In the genomic region with DNA sequence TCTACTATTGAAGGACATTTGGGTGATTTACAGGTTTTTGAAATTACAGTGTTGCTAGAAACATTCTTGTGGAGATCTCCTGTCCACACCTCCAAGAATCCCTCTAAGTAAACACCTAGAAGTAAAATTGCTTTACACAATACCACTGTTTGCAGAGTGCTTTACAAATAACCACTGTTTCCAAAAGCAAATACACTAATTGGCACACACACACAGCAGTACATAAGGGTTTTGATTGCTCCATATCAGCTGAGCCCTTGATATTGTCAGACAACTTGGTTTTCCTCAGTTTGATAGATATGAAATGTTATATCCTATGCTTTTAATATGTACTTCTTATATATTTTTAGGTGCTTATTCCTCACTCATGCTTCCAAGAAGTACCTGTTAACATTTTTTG, we compare ENCODE assay signal across 20 cellular contexts. TPM values are rescaled to one million over a fixed set of nuclear protein-coding genes. Genes with fewer than 3 reads are reported as not detected.
DNase-seq lines count a peak whose midpoint lies in the region; ATAC-seq and TF ChIP-seq lines count a peak whose summit lies in the region.
"Had no signal": no experiment of that assay in that cellular context is flagged by ENCODE, and none has a peak within 500 bp of the region (broad histone marks: within the 10 kb centered on the region; RNA-seq: fewer than 3 reads in every experiment).

No MANE protein-coding gene starts in this region.

- peaks cover 0 to 13% (median 0%) of the 10 kb centered on the region in 4 donors for H3K4me1 ChIP-seq in right lobe of liver
- peaks cover 0 to 2% of the 10 kb centered on the region in 2 donors for H3K4me1 ChIP-seq in neuronal stem cell (ENCODE audit: control insufficient read depth in 2 of 2, insufficient read depth in 1 of 2, low read depth in 1 of 2, low read length in 2 of 2)
- H3K4me1 ChIP-seq in prostate gland (replicated peaks), result peaks cover 2% of the 10 kb centered on the region

- no peak overlapping the region for H3K23ac ChIP-seq in neuronal stem cell (ENCODE audit: low read depth, low read length, poor library complexity)

- no peak overlapping the region for H4K8ac ChIP-seq in neuronal stem cell (ENCODE audit: low read depth, low read length)

- H3K4me1 Mint-ChIP-seq in natural killer cell (peaks cover 35 to 36% of the 10 kb centered on the region in 2 donors), T-helper 17 cell (peaks cover 21% of the 10 kb centered on the region)
- peaks cover 18 to 26% of the 10 kb centered on the region in 2 donors for H3K4me1 Mint-ChIP-seq in natural killer cell treated with Interleukin-12 subunit alpha and Interleukin-12 subunit beta and Interleukin-15 and Interleukin-18, amount 100 ng/mL, for 72 hours (ENCODE audit: low read depth in 2 of 2)

- no peak for TF ChIP-seq CTCF in natural killer cell (IDR thresholded peaks at IDR 0.05)
- no peak for TF ChIP-seq CTCF in right lobe of liver (IDR thresholded peaks at IDR 0.05)
- no peak for TF ChIP-seq CTCF in prostate gland (IDR thresholded peaks at IDR 0.05)
- no peak for TF ChIP-seq CTCF in GM10266 (IDR thresholded peaks at IDR 0.05; ENCODE audit: control insufficient read depth, insufficient read depth, low read depth, missing control alignments)

- no peak overlapping the region for H3K14ac ChIP-seq in neuronal stem cell (ENCODE audit: low read length)

- H3K4me3 Mint-ChIP-seq in natural killer cell, result no peak overlapping the region
- no peak overlapping the region for H3K4me3 Mint-ChIP-seq in natural killer cell treated with Interleukin-12 subunit alpha and Interleukin-12 subunit beta and Interleukin-15 and Interleukin-18, amount 100 ng/mL, for 72 hours
- H3K4me3 Mint-ChIP-seq in T-helper 17 cell, result no peak overlapping the region

- no peak overlapping the region for H3K27ac ChIP-seq in right lobe of liver
- no peak overlapping the region for H3K27ac ChIP-seq in neuronal stem cell (replicated peaks; ENCODE audit: low read length)
- H3K27ac ChIP-seq in prostate gland, result no peak overlapping the region
- H3K27ac ChIP-seq: A549, BLaER1, GM23248, HL-60 had no signal

- no peak overlapping the region for H2BK120ac ChIP-seq in neuronal stem cell (ENCODE audit: low read depth, low read length)

- H3K27ac Mint-ChIP-seq in natural killer cell (peak overlapping the region; percentile 35 to 57), T-helper 17 cell (peak overlapping the region; percentile 8)
- peak overlapping the region in 1 of 2 donors; percentile 61 for H3K27ac Mint-ChIP-seq in natural killer cell treated with Interleukin-12 subunit alpha and Interleukin-12 subunit beta and Interleukin-15 and Interleukin-18, amount 100 ng/mL, for 72 hours

- no peak overlapping the region for H2AFZ ChIP-seq in neuronal stem cell (ENCODE audit: low read length)
- H2AFZ ChIP-seq: GM23248 had no signal

- H3K18ac ChIP-seq in neuronal stem cell (ENCODE audit: low read length), result no peak overlapping the region

- H3K9me3 ChIP-seq in T-helper 17 cell (ENCODE audit: control insufficient read depth, low read length, poor library complexity, severe bottlenecking), result no peaks in the 10 kb centered on the region
- no peaks in the 10 kb centered on the region for H3K9me3 ChIP-seq in right lobe of liver
- H3K9me3 ChIP-seq in neuronal stem cell (replicated peaks in 1 of 2; ENCODE audit: control insufficient read depth in 2 of 2, insufficient read depth in 1 of 2, low read depth in 1 of 2, low read length in 2 of 2), result no peaks in the 10 kb centered on the region
- H3K9me3 ChIP-seq in prostate gland, result no peaks in the 10 kb centered on the region
- H3K9me3 ChIP-seq: A549, BLaER1, HAP-1 had no signal

- H3K4me2 ChIP-seq in neuronal stem cell (ENCODE audit: insufficient read depth, low read length, poor library complexity, severe bottlenecking), result no peak overlapping the region
- H3K4me2 ChIP-seq: A549, BLaER1 had no signal

- no peak for TF ChIP-seq POLR2A in right lobe of liver (IDR thresholded peaks at IDR 0.05)
- no peak for TF ChIP-seq POLR2A in prostate gland (IDR thresholded peaks at IDR 0.05)

- H3K4me3 ChIP-seq in right lobe of liver, result no peak overlapping the region
- H3K4me3 ChIP-seq in neuronal stem cell (ENCODE audit: low read length in 2 of 2), result no peak overlapping the region
- no peak overlapping the region for H3K4me3 ChIP-seq in prostate gland
- H3K4me3 ChIP-seq: A549, BLaER1, GM23248, HAP-1 had no signal

- no peak overlapping the region for H3K9ac ChIP-seq in neuronal stem cell (ENCODE audit: low read depth, low read length, poor library complexity)
- H3K9ac ChIP-seq: BLaER1, GM23248 had no signal

- ATAC-seq in natural killer cell (no peak), T-helper 17 cell (no peak), right lobe of liver (peak; percentile 85 to 96 (median 94))
- ATAC-seq in natural killer cell treated with Interleukin-12 subunit alpha and Interleukin-12 subunit beta and Interleukin-15 and Interleukin-18, amount 100 ng/mL, for 72 hours, result no peak

- H3K27me3 ChIP-seq in right lobe of liver, result no peaks in the 10 kb centered on the region
- H3K27me3 ChIP-seq in neuronal stem cell (ENCODE audit: control insufficient read depth in 3 of 3, insufficient read depth in 3 of 3, low read depth in 1 of 3, low read length in 3 of 3), result no peaks in the 10 kb centered on the region
- no peaks in the 10 kb centered on the region for H3K27me3 ChIP-seq in prostate gland (replicated peaks; ENCODE audit: insufficient read depth)
- H3K27me3 ChIP-seq: BLaER1 had no signal

- peaks cover 23% of the 10 kb centered on the region for H3K36me3 Mint-ChIP-seq in natural killer cell
- peaks cover 35% of the 10 kb centered on the region for H3K36me3 Mint-ChIP-seq in natural killer cell treated with Interleukin-12 subunit alpha and Interleukin-12 subunit beta and Interleukin-15 and Interleukin-18, amount 100 ng/mL, for 72 hours
- peaks cover 6% of the 10 kb centered on the region for H3K36me3 Mint-ChIP-seq in T-helper 17 cell (ENCODE audit: low read depth)

- no peaks in the 10 kb centered on the region for H3K79me1 ChIP-seq in neuronal stem cell (ENCODE audit: low read depth, low read length)

- H3K4ac ChIP-seq in neuronal stem cell (ENCODE audit: low read length), result no peak overlapping the region

- no peak overlapping the region for H2BK5ac ChIP-seq in neuronal stem cell (ENCODE audit: low read length)

- intact Hi-C loops in natural killer cell (cut with micrococcal nuclease) (no loop called here), right lobe of liver (cut with DNase I) (no loop called here), prostate gland (cut with DNase I) (no loop called here)

- H3K36me3 ChIP-seq in right lobe of liver (peaks cover 0 to 3% (median 0%) of the 10 kb centered on the region in 4 donors), neuronal stem cell (replicated peaks in 1 of 2; ENCODE audit: control insufficient read depth in 2 of 2, insufficient read depth in 2 of 2, low read length in 2 of 2) (peaks cover 12 to 67% of the 10 kb centered on the region in 2 donors), prostate gland (no peaks in the 10 kb centered on the region)

- no peak overlapping the region for H2BK12ac ChIP-seq in neuronal stem cell (ENCODE audit: low read length)

- no peaks in the 10 kb centered on the region for H3K9me3 Mint-ChIP-seq in natural killer cell
- no peaks in the 10 kb centered on the region for H3K9me3 Mint-ChIP-seq in natural killer cell treated with Interleukin-12 subunit alpha and Interleukin-12 subunit beta and Interleukin-15 and Interleukin-18, amount 100 ng/mL, for 72 hours
- H3K9me3 Mint-ChIP-seq: CD4-positive, alpha-beta memory T cell had no signal

- H4K91ac ChIP-seq in neuronal stem cell (ENCODE audit: low read depth, low read length, poor library complexity), result no peak overlapping the region

- no peaks in the 10 kb centered on the region for H3K27me3 Mint-ChIP-seq in natural killer cell (ENCODE audit: low read depth in 2 of 2)
- H3K27me3 Mint-ChIP-seq in natural killer cell treated with Interleukin-12 subunit alpha and Interleukin-12 subunit beta and Interleukin-15 and Interleukin-18, amount 100 ng/mL, for 72 hours, result no peaks in the 10 kb centered on the region
- H3K27me3 Mint-ChIP-seq in T-helper 17 cell, result no peaks in the 10 kb centered on the region
- H3K27me3 Mint-ChIP-seq: CD4-positive, alpha-beta memory T cell had no signal

- DNase-seq in natural killer cell (no peak), T-helper 17 cell (no peak), right lobe of liver (no peak), neuronal stem cell (ENCODE audit: low spot score) (no peak), prostate gland (ENCODE audit: low spot score) (no peak), GM10266 (ENCODE audit: extremely low spot score) (no peak)
- no peak for DNase-seq in natural killer cell treated with Interleukin-12 subunit alpha and Interleukin-12 subunit beta and Interleukin-15 and Interleukin-18, amount 100 ng/mL, for 72 hours (ENCODE audit: low spot score)
- DNase-seq: Calu3, MM.1S, NCI-H1092, NCI-H1436 treated with DMSO at 0.1 percent for 48 hours, NCI-H510A, Right ventricle myocardium superior had no signal

- no peak overlapping the region for H2AK5ac ChIP-seq in neuronal stem cell (ENCODE audit: low read depth, low read length)

- H2BK15ac ChIP-seq in neuronal stem cell (ENCODE audit: low read length), result no peak overlapping the region

RNA-seq across cellular contexts. Expression of a gene that starts 6.3 kb away (rescaled TPM):
- total RNA-seq in natural killer cell, result 10 to 100 TPM; 55.7 to 80.6 (median 70.3) TPM
- 10 to 100 TPM; 79.8 to 91.9 TPM for total RNA-seq in natural killer cell treated with Interleukin-12 subunit alpha and Interleukin-12 subunit beta and Interleukin-15 and Interleukin-18, amount 100 ng/mL, for 72 hours
- 10 to 100 TPM; 54.7 to 60.1 TPM for total RNA-seq in T-helper 17 cell
- 10 to 100 TPM in 3 of 6 experiments, 1 to 10 TPM in 3; 5.8 to 13.2 (median 9.1) TPM for total RNA-seq in right lobe of liver
- polyA plus RNA-seq in neuronal stem cell (2013, experiment 1 of 2), result 47.8 TPM
- polyA plus RNA-seq in neuronal stem cell (2013, experiment 2 of 2), result 44.3 TPM
- 10 to 100 TPM; 53.5 to 83.0 TPM for total RNA-seq in prostate gland

RNA-seq across cellular contexts. Expression of a gene that starts 44.4 kb away (rescaled TPM):
- not detected for total RNA-seq in natural killer cell
- not detected for total RNA-seq in natural killer cell treated with Interleukin-12 subunit alpha and Interleukin-12 subunit beta and Interleukin-15 and Interleukin-18, amount 100 ng/mL, for 72 hours
- under 1 TPM in 1 of 2 donors, not detected in 1; 0.10 TPM for total RNA-seq in T-helper 17 cell
- total RNA-seq in right lobe of liver, result not detected
- polyA plus RNA-seq in neuronal stem cell (2013, experiment 1 of 2), result 0.04 TPM
- 0.04 TPM for polyA plus RNA-seq in neuronal stem cell (2013, experiment 2 of 2)
- under 1 TPM in 1 of 2 donors, not detected in 1; 0.23 TPM for total RNA-seq in prostate gland
- total RNA-seq: Calu3; CD4-positive, alpha-beta memory T cell; LHCN-M2; Right ventricle myocardium superior had no signal
- polyA plus RNA-seq: A549, GM23248 had no signal

RNA-seq across cellular contexts. Expression of a gene that starts 52.3 kb away (rescaled TPM):
- total RNA-seq in natural killer cell (10 to 100 TPM; 23.9 to 30.7 (median 29.9) TPM), T-helper 17 cell (10 to 100 TPM; 25.0 to 28.4 TPM), right lobe of liver (1 to 10 TPM; 5.0 to 9.2 (median 7.0) TPM), prostate gland (10 to 100 TPM; 15.7 to 19.7 TPM)
- total RNA-seq in natural killer cell treated with Interleukin-12 subunit alpha and Interleukin-12 subunit beta and Interleukin-15 and Interleukin-18, amount 100 ng/mL, for 72 hours, result 10 to 100 TPM; 26.1 to 29.5 TPM
- polyA plus RNA-seq in neuronal stem cell (2013, experiment 1 of 2), result 18.0 TPM
- 16.9 TPM for polyA plus RNA-seq in neuronal stem cell (2013, experiment 2 of 2)

Comparison
In these comparisons a context has a peak if more than half of its experiments do, and no peak if none do; other contexts are left out.
1. ATAC-seq: peak in right lobe of liver (4 of 4); none in natural killer cell (0 of 3), natural killer cell treated with Interleukin-12 subunit alpha and Interleukin-12 subunit beta and Interleukin-15 and Interleukin-18, amount 100 ng/mL, for 72 hours (0 of 2) and T-helper 17 cell (single experiment).